In the genomic region with DNA sequence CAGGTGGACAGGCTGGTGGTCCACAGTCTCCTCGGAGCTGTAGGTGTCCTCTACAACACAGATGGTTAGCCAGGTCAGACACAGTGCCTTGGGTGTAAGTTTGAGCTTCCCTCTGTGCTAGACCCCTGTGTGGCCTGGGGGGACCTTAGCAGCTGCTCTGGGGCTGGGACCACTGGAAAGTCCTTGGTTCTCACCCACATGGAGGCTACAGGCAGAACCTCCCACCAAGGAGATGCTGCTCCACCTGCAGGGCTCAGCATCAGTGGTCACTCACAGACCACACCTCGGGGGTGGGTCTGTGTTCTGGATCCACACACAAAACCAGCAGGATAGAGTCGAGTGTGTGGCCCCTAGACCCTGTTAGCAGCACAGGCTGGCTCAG, we compare ENCODE assay signal across 22 cellular contexts. TPM values are rescaled to one million over a fixed set of nuclear protein-coding genes. Genes with fewer than 3 reads are reported as not detected.
DNase-seq lines count a peak whose midpoint lies in the region; ATAC-seq and TF ChIP-seq lines count a peak whose summit lies in the region.
"Had no signal": no experiment of that assay in that cellular context is flagged by ENCODE, and none has a peak within 500 bp of the region (broad histone marks: within the 10 kb centered on the region; RNA-seq: fewer than 3 reads in every experiment).

No MANE protein-coding gene starts in this region.

- H3K27ac Mint-ChIP-seq in CD4-positive, alpha-beta T cell, result no peak overlapping the region
- H3K27ac Mint-ChIP-seq: CD14-positive monocyte, IgD-negative memory B cell had no signal

- POLR2A ChIA-PET in CD4-positive, alpha-beta T cell (lab: Charles Lee), result no interaction called here

- H3K4me1 ChIP-seq in esophagus (ENCODE audit: control insufficient read depth in 2 of 2, insufficient read depth in 2 of 2, low read length in 1 of 2) (peaks cover 0 to 6% of the 10 kb centered on the region in 2 donors), muscle layer of duodenum (ENCODE audit: control insufficient read depth in 1 of 2, insufficient read depth in 2 of 2, low read length in 2 of 2) (peaks cover 4 to 21% of the 10 kb centered on the region in 2 donors), tibial artery (peaks cover 0 to 100% (median 91%) of the 10 kb centered on the region in 4 donors), Peyer's patch (peaks cover 4 to 36% (median 6%) of the 10 kb centered on the region in 4 donors)

- TF ChIP-seq CTCF in tibial artery (IDR thresholded peaks at IDR 0.05) (no peak), Peyer's patch (IDR thresholded peaks at IDR 0.05) (no peak)
- TF ChIP-seq CTCF in CD4-positive, alpha-beta T cell (IDR thresholded peaks at IDR 0.05), result no peak

- H3K36me3 Mint-ChIP-seq in CD4-positive, alpha-beta T cell (ENCODE audit: low read depth), result no peaks in the 10 kb centered on the region
- H3K36me3 Mint-ChIP-seq: CD14-positive monocyte, IgD-negative memory B cell had no signal

- 77 to 79% methylated on average over 3 of the region's 3 CpGs for WGBS in esophagus, 2 donors

- no peak overlapping the region for H3K4me3 Mint-ChIP-seq in CD4-positive, alpha-beta T cell
- H3K4me3 Mint-ChIP-seq: CD14-positive monocyte, IgD-negative memory B cell had no signal

- CTCF ChIA-PET in CD4-positive, alpha-beta T cell (lab: Charles Lee), result no interaction called here

- H3K4me1 Mint-ChIP-seq in CD4-positive, alpha-beta T cell (ENCODE audit: low read depth), result no peaks in the 10 kb centered on the region
- H3K4me1 Mint-ChIP-seq: CD14-positive monocyte, IgD-negative memory B cell had no signal

- peak overlapping the region; percentile 12 to 61 for H3K27ac ChIP-seq in esophagus (ENCODE audit: low read depth in 2 of 2, low read length in 1 of 2)
- H3K27ac ChIP-seq in muscle layer of duodenum (ENCODE audit: low read length), result peak overlapping the region; percentile 19
- peak overlapping the region; percentile 95 to 99 for H3K27ac ChIP-seq in tibial artery
- H3K27ac ChIP-seq in Peyer's patch, result peak overlapping the region in 1 of 4 donors; percentile 35
- H3K27ac ChIP-seq in CD4-positive, alpha-beta T cell (ENCODE audit: low read depth, low read length), result no peak overlapping the region

- H3K9me3 Mint-ChIP-seq in CD4-positive, alpha-beta T cell, result no peaks in the 10 kb centered on the region
- H3K9me3 Mint-ChIP-seq: CD14-positive monocyte, IgD-negative memory B cell had no signal

- intact Hi-C loops in tibial artery (cut with DNase I; ENCODE audit: low total_unique reads), result no loop called here
- intact Hi-C loops in CD4-positive, alpha-beta T cell (cut with DNase I, micrococcal nuclease), result no loop called here

- H3K36me3 ChIP-seq in esophagus (ENCODE audit: control insufficient read depth in 2 of 2, insufficient read depth in 2 of 2, low read length in 1 of 2) (peaks cover 0 to 3% of the 10 kb centered on the region in 2 donors), muscle layer of duodenum (ENCODE audit: control insufficient read depth in 1 of 2, insufficient read depth in 2 of 2, low read length in 2 of 2) (no peaks in the 10 kb centered on the region), tibial artery (peaks cover 43 to 48% (median 44%) of the 10 kb centered on the region in 3 donors), Peyer's patch (no peaks in the 10 kb centered on the region)

- H3K4me3 ChIP-seq in esophagus (ENCODE audit: low read depth in 1 of 2, low read length in 2 of 2) (no peak overlapping the region), muscle layer of duodenum (ENCODE audit: low read depth in 1 of 2, low read length in 2 of 2) (no peak overlapping the region), tibial artery (peak overlapping the region in 1 of 2 donors; percentile 7), Peyer's patch (no peak overlapping the region)

- H3K27me3 ChIP-seq in esophagus (ENCODE audit: control insufficient read depth in 1 of 2, insufficient read depth in 2 of 2, low read length in 2 of 2), result no peaks in the 10 kb centered on the region
- no peaks in the 10 kb centered on the region for H3K27me3 ChIP-seq in muscle layer of duodenum (ENCODE audit: low read depth, low read length)
- H3K27me3 ChIP-seq in tibial artery, result no peaks in the 10 kb centered on the region
- H3K27me3 ChIP-seq in Peyer's patch, result no peaks in the 10 kb centered on the region
- H3K27me3 ChIP-seq in CD4-positive, alpha-beta T cell (ENCODE audit: control insufficient read depth, insufficient read depth, low read length), result no peaks in the 10 kb centered on the region

- H3K27me3 Mint-ChIP-seq in CD4-positive, alpha-beta T cell, result peaks cover 17% of the 10 kb centered on the region
- H3K27me3 Mint-ChIP-seq: IgD-negative memory B cell had no signal

- H3K9me3 ChIP-seq in esophagus (ENCODE audit: control insufficient read depth in 2 of 2, insufficient read depth in 1 of 2, low read depth in 1 of 2, low read length in 1 of 2), result peaks cover 0 to 3% of the 10 kb centered on the region in 2 donors
- no peaks in the 10 kb centered on the region for H3K9me3 ChIP-seq in muscle layer of duodenum (ENCODE audit: control insufficient read depth in 1 of 2, low read length in 2 of 2)
- no peaks in the 10 kb centered on the region for H3K9me3 ChIP-seq in tibial artery
- H3K9me3 ChIP-seq in Peyer's patch, result no peaks in the 10 kb centered on the region
- no peaks in the 10 kb centered on the region for H3K9me3 ChIP-seq in CD4-positive, alpha-beta T cell (ENCODE audit: control insufficient read depth, low read length)
- H3K9me3 ChIP-seq: Caco-2 had no signal

- DNase-seq in D341Med (ENCODE audit: low spot score) (peak; percentile 6), tibial artery (peak in 1 of 2 donors; percentile 53), Peyer's patch (no peak), germinal center (ENCODE audit: low spot score) (no peak)
- no peak for DNase-seq in CD4-positive, alpha-beta T cell
- DNase-seq: AML-193, Caco-2, HCEC 1CT, Kasumi-1, MM.1S, NCI-H1092 treated with DMSO at 0.1 percent for 48 hours, NCI-H1694, NCI-H2107, NCI-H226, NCI-H524 treated with DMSO at 0.1 percent for 48 hours, SHP77 had no signal

- no peak for TF ChIP-seq POLR2A in Peyer's patch (IDR thresholded peaks at IDR 0.05)

- ATAC-seq in CD4-positive, alpha-beta T cell (ENCODE audit: poor library complexity), result no peak
- ATAC-seq: Panc1 had no signal

RNA-seq across cellular contexts. Expression of a gene that starts 8.4 kb away (rescaled TPM):
- 10 to 100 TPM in 1 of 2 donors, 1 to 10 TPM in 1; 2.6 to 10.9 TPM for polyA plus RNA-seq in esophagus
- 10 to 100 TPM in 2 of 4 donors, 1 to 10 TPM in 2; 5.1 to 23.1 (median 8.5) TPM for total RNA-seq in Peyer's patch
- not detected for total RNA-seq in CD4-positive, alpha-beta T cell
- total RNA-seq: HT1080 had no signal
- polyA plus RNA-seq: CD14-positive monocyte, IgD-negative memory B cell had no signal

RNA-seq across cellular contexts. Expression of a gene that starts 14.2 kb away (rescaled TPM):
- polyA plus RNA-seq in esophagus, result under 1 TPM; 0.08 to 0.12 TPM
- 100 to 1,000 TPM in 3 of 4 donors, 1 to 10 TPM in 1; 4.1 to 374 (median 196) TPM for total RNA-seq in Peyer's patch
- total RNA-seq in CD4-positive, alpha-beta T cell, result not detected
- total RNA-seq: HT1080 had no signal
- polyA plus RNA-seq: CD14-positive monocyte, IgD-negative memory B cell had no signal

RNA-seq across cellular contexts. Expression of a gene that starts 17.2 kb away (rescaled TPM):
- polyA plus RNA-seq in esophagus, result not detected
- total RNA-seq in Peyer's patch, result under 1 TPM in 1 of 4 donors, not detected in 3; 0.38 TPM
- total RNA-seq in CD4-positive, alpha-beta T cell, result not detected
- total RNA-seq: Caco-2, HT1080 had no signal
- polyA plus RNA-seq: CD14-positive monocyte, IgD-negative memory B cell had no signal

RNA-seq across cellular contexts. Expression of a gene that starts 29.9 kb away (rescaled TPM):
- 1 to 10 TPM; 3.1 to 6.9 TPM for polyA plus RNA-seq in esophagus
- total RNA-seq in Peyer's patch, result 10 to 100 TPM; 22.3 to 39.9 (median 36.9) TPM
- 1 to 10 TPM; 3.4 to 5.8 TPM for total RNA-seq in CD4-positive, alpha-beta T cell

RNA-seq across cellular contexts. Expression of a gene that starts 55.6 kb away (rescaled TPM):
- polyA plus RNA-seq in esophagus, result 1 to 10 TPM in 1 of 2 donors, under 1 TPM in 1; 0.89 to 5.7 TPM
- total RNA-seq in Peyer's patch, result 1 to 10 TPM; 3.0 to 8.7 (median 5.5) TPM
- total RNA-seq in CD4-positive, alpha-beta T cell, result 1 to 10 TPM; 7.2 TPM
- polyA plus RNA-seq: CD14-positive monocyte had no signal

Comparison
In these comparisons a context has a peak if more than half of its experiments do, and no peak if none do; other contexts are left out.
1. RNA of a gene that starts 8.4 kb away (total RNA-seq): 5.1 to 23.1 TPM in Peyer's patch; not detected in CD4-positive, alpha-beta T cell; every median in the first group is over 4 times any median in the second.
2. RNA of a gene that starts 14.2 kb away (total RNA-seq): 4.1 to 374 TPM in Peyer's patch; not detected in CD4-positive, alpha-beta T cell; every median in the first group is over 4 times any median in the second.